27 cellular contexts compared by ENCODE assay signal in genomic region chr6:133806358-133806757, GRCh38.
DNase-seq lines count a peak whose midpoint lies in the region; ATAC-seq, FAIRE-seq and TF ChIP-seq lines count a peak whose summit lies in the region.
"Had no signal": no experiment of that assay in that cellular context is flagged by ENCODE, and none has a peak within 500 bp of the region (broad histone marks: within the 10 kb centered on the region; RNA-seq: fewer than 3 reads in every experiment).

No MANE protein-coding gene starts in this region.

- H3K9me1 ChIP-seq in K562 (ENCODE audit: control insufficient read depth, insufficient read depth, low read length): no peaks in the 10 kb centered on the region

- H3K4me1 Mint-ChIP-seq in stimulated activated naive B cell treated with anti-CD40 and anti-IgM and Interleukin-4, amounts not matched to agents 10 μg/mL and 1 μg/mL and 100 μg/mL, for 72 hours: peaks cover 11 to 17% of the 10 kb centered on the region in 2 donors
- H3K4me1 Mint-ChIP-seq: activated T-helper 17 cell treated with anti-CD3 and anti-CD28 coated beads, Interleukin-2, amount 50 U/mL, for 72 hours; neural crest cell; WTC11 had no signal

- no peak overlapping the region for H3K4me2 ChIP-seq in K562 (ENCODE audit: insufficient read depth, low read length)

- no peak overlapping the region for H3K4me3 ChIP-seq in K562
- no peak overlapping the region for H3K4me3 ChIP-seq in right cardiac atrium (ENCODE audit: low read length)
- H3K4me3 ChIP-seq: esophagus squamous epithelium, heart left ventricle, left lung, mucosa of descending colon, testis, vagina had no signal

- H4K20me1 ChIP-seq in K562 (replicated peaks; ENCODE audit: control insufficient read depth, insufficient read depth, low read length): no peaks in the 10 kb centered on the region

- no TSS peak for BruUV-seq in K562 (replicated peaks; lab: Mats Ljungman, UMichigan)

- no peak overlapping the region for H3K9ac ChIP-seq in K562 (ENCODE audit: insufficient read depth in 1 of 2, low read depth in 2 of 2, low read length in 2 of 2)

- intact Hi-C loops in K562 (cut with micrococcal nuclease): no loop called here
- intact Hi-C loops in right cardiac atrium (cut with DNase I): no loop called here

- H3K79me2 ChIP-seq in K562 (ENCODE audit: control insufficient read depth, insufficient read depth, low read length): no peaks in the 10 kb centered on the region

- POLR2A ChIA-PET in K562 (lab: Yijun Ruan, JAX): interaction anchor here (0.6 kb wide), 1 partner anchor 135 kb away, joined by 3 read pairs; no protein-coding TSS in a partner anchor

- H3K4me3 Mint-ChIP-seq in stimulated activated naive B cell treated with anti-CD40 and anti-IgM and Interleukin-4, amounts not matched to agents 10 μg/mL and 1 μg/mL and 100 μg/mL, for 72 hours: no peak overlapping the region
- H3K4me3 Mint-ChIP-seq: activated T-helper 17 cell treated with anti-CD3 and anti-CD28 coated beads, Interleukin-2, amount 50 U/mL, for 72 hours; neural crest cell; WTC11 had no signal

- FAIRE-seq in K562 (lab: Jason Lieb, UNC) (no peak), GM12891 (lab: Jason Lieb, UNC) (no peak)
- FAIRE-seq: GM12892 had no signal

- no peak for TF ChIP-seq EP300 in K562 (IDR thresholded peaks at IDR 0.05; ENCODE audit: low read length)

- CTCF ChIA-PET in K562 (lab: Yijun Ruan, JAX; ENCODE audit: low intra/inter-chr PET ratio): no interaction called here

- TF ChIP-seq CTCF in K562 (IDR thresholded peaks at IDR 0.05 in 2 of 3, conservative IDR thresholded peaks at IDR 0.05 in 1 of 3; ENCODE audit: insufficient read depth in 2 of 3, low read depth in 1 of 3, low read length in 3 of 3): no peak

- H3K27me3 Mint-ChIP-seq in stimulated activated naive B cell treated with anti-CD40 and anti-IgM and Interleukin-4, amounts not matched to agents 10 μg/mL and 1 μg/mL and 100 μg/mL, for 72 hours: peaks cover 18 to 24% of the 10 kb centered on the region in 2 donors

- H3K4me1 ChIP-seq in K562 (replicated peaks in 1 of 2; ENCODE audit: control insufficient read depth in 2 of 2, insufficient read depth in 2 of 2, low read length in 2 of 2) (peaks cover 0 to 5% of the 10 kb centered on the region in 2 experiments; a peak in 2 of 5 replicates), right cardiac atrium (ENCODE audit: control insufficient read depth, insufficient read depth, low read length) (no peaks in the 10 kb centered on the region)
- H3K4me1 ChIP-seq: esophagus squamous epithelium, testis, vagina had no signal

- H3K9me3 ChIP-seq in K562 (replicated peaks; ENCODE audit: control insufficient read depth, insufficient read depth, low read depth, low read length): no peaks in the 10 kb centered on the region
- H3K9me3 ChIP-seq in right cardiac atrium (ENCODE audit: control insufficient read depth, low read length): no peaks in the 10 kb centered on the region
- H3K9me3 ChIP-seq: esophagus squamous epithelium, mucosa of descending colon, testis, vagina had no signal

- TF ChIP-seq POLR2A in K562 (conservative IDR thresholded peaks at IDR 0.05) (no peak), GM12891 (IDR thresholded peaks at IDR 0.05; ENCODE audit: low read depth, low read length) (no peak)

- H3K27ac ChIP-seq in K562 (ENCODE audit: extremely low read depth, low read depth, low read length) (no peak overlapping the region), right cardiac atrium (ENCODE audit: low read length) (no peak overlapping the region)
- H3K27ac ChIP-seq: esophagus squamous epithelium, left lung, RWPE1, testis, vagina had no signal

- no peaks in the 10 kb centered on the region for H3K36me3 ChIP-seq in K562 (ENCODE audit: control insufficient read depth, insufficient read depth, low read length)
- H3K36me3 ChIP-seq: esophagus squamous epithelium, heart left ventricle, left lung, vagina had no signal

- H3K36me3 Mint-ChIP-seq in stimulated activated naive B cell treated with anti-CD40 and anti-IgM and Interleukin-4, amounts not matched to agents 10 μg/mL and 1 μg/mL and 100 μg/mL, for 72 hours: no peaks in the 10 kb centered on the region
- H3K36me3 Mint-ChIP-seq: activated naive CD4-positive, alpha-beta T cell treated with anti-CD3 and anti-CD28 coated beads, Interleukin-2, amount 50 U/mL, for 72 hours had no signal

- TF ChIP-seq RAD21 in K562 (CRISPR knock-in tag; conservative IDR thresholded peaks at IDR 0.05 in 1 of 2, IDR thresholded peaks at IDR 0.05 in 1 of 2): no peak

- H2AFZ ChIP-seq in K562 (ENCODE audit: low read depth, low read length): no peak overlapping the region

- H3K27me3 ChIP-seq in K562 (ENCODE audit: control insufficient read depth in 2 of 2, insufficient read depth in 2 of 2, low read length in 2 of 2) (no peaks in the 10 kb centered on the region), right cardiac atrium (ENCODE audit: control insufficient read depth, insufficient read depth) (no peaks in the 10 kb centered on the region)
- H3K27me3 ChIP-seq: esophagus squamous epithelium, heart left ventricle, left lung, testis, vagina had no signal

- DNase-seq in K562 (ENCODE audit: extremely low read depth in 1 of 4, low spot score in 3 of 4): no peak
- no peak for DNase-seq in right cardiac atrium
- DNase-seq in stimulated activated naive B cell treated with anti-CD40 and anti-IgM and Interleukin-4, amounts not matched to agents 10 μg/mL and 1 μg/mL and 100 μg/mL, for 72 hours: no peak
- DNase-seq in activated CD8-positive, alpha-beta memory T cell treated with anti-CD3 and anti-CD28 coated beads for 24 hours: no peak
- DNase-seq in GM12891 (ENCODE audit: insufficient read length, low spot score): no peak
- DNase-seq: activated CD8-positive, alpha-beta memory T cell treated with anti-CD3 and anti-CD28 coated beads, Interleukin-2, amount 50 U/mL, for 4 hours; DMS79; esophagus squamous epithelium; heart left ventricle; KBM-7; left lung; mucosa of descending colon; NCI-H2171; NCI-H526; stimulated activated CD4-positive, alpha-beta T cell treated with anti-CD3 and anti-CD28 coated beads, Interleukin-1b, Interleukin-23, amount 100 ng/mL, for 48 hours; stimulated activated naive CD4-positive, alpha-beta T cell; T-helper 9 cell; testis had no signal

- H3K9me3 Mint-ChIP-seq in stimulated activated naive B cell treated with anti-CD40 and anti-IgM and Interleukin-4, amounts not matched to agents 10 μg/mL and 1 μg/mL and 100 μg/mL, for 72 hours: peaks cover 0 to 10% of the 10 kb centered on the region in 2 donors
- H3K9me3 Mint-ChIP-seq: activated naive CD4-positive, alpha-beta T cell treated with anti-CD3 and anti-CD28 coated beads, Interleukin-2, amount 50 U/mL, for 72 hours had no signal

- in situ Hi-C loops in K562 (cut with MboI): no loop called here

- WGBS in K562 (ENCODE audit: insufficient coverage, low coverage, missing lambda C conversion rate): 0% methylated on average over 1 of the region's 1 CpG
- WGBS in right cardiac atrium: 57% methylated on average over 1 of the region's 1 CpG

- peak; percentile 24 for ATAC-seq in HG03342 (IDR thresholded peaks at IDR 0.05; ENCODE audit: unreplicated experiment)
- no peak for ATAC-seq in K562
- ATAC-seq in right cardiac atrium: peak; percentile 34 to 79
- ATAC-seq in stimulated activated naive B cell treated with anti-CD40 and anti-IgM and Interleukin-4, amounts not matched to agents 10 μg/mL and 1 μg/mL and 100 μg/mL, for 72 hours (replicated peaks): peak; percentile 14 to 27
- ATAC-seq in GM18867 (IDR thresholded peaks at IDR 0.05; ENCODE audit: unreplicated experiment): no peak
- ATAC-seq: activated naive CD4-positive, alpha-beta T cell treated with anti-CD3 and anti-CD28 coated beads, Interleukin-2, amount 50 U/mL, for 72 hours; activated T-helper 17 cell treated with anti-CD3 and anti-CD28 coated beads, Interleukin-2, amount 50 U/mL, for 72 hours; left lung; mucosa of descending colon; WTC11 had no signal

- H3K27ac Mint-ChIP-seq in stimulated activated naive B cell treated with anti-CD40 and anti-IgM and Interleukin-4, amounts not matched to agents 10 μg/mL and 1 μg/mL and 100 μg/mL, for 72 hours: peak overlapping the region; percentile 1
- H3K27ac Mint-ChIP-seq: activated naive CD4-positive, alpha-beta T cell treated with anti-CD3 and anti-CD28 coated beads, Interleukin-2, amount 50 U/mL, for 72 hours; activated T-helper 17 cell treated with anti-CD3 and anti-CD28 coated beads, Interleukin-2, amount 50 U/mL, for 72 hours; WTC11 had no signal

TF ChIP-seq in K562, 482 proteins besides CTCF, POLR2A, EP300 and RAD21 (continues in another document):
- no peak for TF ChIP-seq ZNF354B (CRISPR knock-in tag; IDR thresholded peaks at IDR 0.05)
- no peak for TF ChIP-seq TAF9B (IDR thresholded peaks at IDR 0.05; ENCODE audit: partially characterized antibody)
- no peak for TF ChIP-seq DMBX1 (CRISPR knock-in tag; IDR thresholded peaks at IDR 0.05; ENCODE audit: borderline replicate concordance)
- TF ChIP-seq ATF3 (IDR thresholded peaks at IDR 0.05): peak; percentile 71
- no peak for TF ChIP-seq ATF3 (CRISPR knock-in tag; conservative IDR thresholded peaks at IDR 0.05)
- TF ChIP-seq ATF7 (IDR thresholded peaks at IDR 0.05): peak; percentile 16; the same call in 1 of the 2 replicates

TF ChIP-seq in GM12891, 5 proteins besides CTCF, POLR2A, EP300 and RAD21:
- TF ChIP-seq TAF1 (IDR thresholded peaks at IDR 0.05; ENCODE audit: low read depth, low read length): no peak
- TF ChIP-seq PAX5 (IDR thresholded peaks at IDR 0.05; ENCODE audit: insufficient read depth, low read length, severe bottlenecking): no peak
- no peak for TF ChIP-seq SPI1 (IDR thresholded peaks at IDR 0.05; ENCODE audit: low read depth, low read length)
- TF ChIP-seq POU2F2 (IDR thresholded peaks at IDR 0.05; ENCODE audit: low read depth, low read length): no peak
- no peak for TF ChIP-seq POLR2AphosphoS5 (IDR thresholded peaks at IDR 0.05; ENCODE audit: low read depth, low read length)

Comparison
In these comparisons a context has a peak if more than half of its experiments do, and no peak if none do; other contexts are left out.
1. ATAC-seq: peak in HG03342 (single experiment), right cardiac atrium (2 of 2) and stimulated activated naive B cell treated with anti-CD40 and anti-IgM and Interleukin-4, amounts not matched to agents 10 μg/mL and 1 μg/mL and 100 μg/mL, for 72 hours (2 of 2); none in K562 (single experiment) and GM18867 (single experiment).